ENCODE assay signal across 3 cellular contexts in the genomic region with DNA sequence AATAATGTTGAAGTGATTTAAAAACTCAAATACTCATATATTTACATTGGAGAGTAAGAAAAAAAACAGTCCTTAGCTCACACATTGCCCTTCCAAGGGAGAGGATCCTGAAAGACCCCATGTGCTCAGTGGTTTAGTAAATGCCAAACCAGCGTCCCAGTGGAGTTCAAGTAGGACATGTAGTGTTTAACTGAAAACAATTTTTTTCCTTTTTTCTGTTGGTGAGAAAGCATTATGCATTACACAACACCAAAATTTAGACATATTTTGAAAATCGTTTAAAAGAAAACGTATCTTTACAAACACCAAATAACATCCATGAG.
A peak's percentile ranks its signal among the peaks of the same experiment; 100 is the strongest.
TF ChIP-seq lines count a peak whose summit lies in the region.

No MANE protein-coding gene starts in this region.

TF ChIP-seq in A549, 52 proteins besides CTCF, POLR2A, EP300 and RAD21:
- TF ChIP-seq, protein P1, sequence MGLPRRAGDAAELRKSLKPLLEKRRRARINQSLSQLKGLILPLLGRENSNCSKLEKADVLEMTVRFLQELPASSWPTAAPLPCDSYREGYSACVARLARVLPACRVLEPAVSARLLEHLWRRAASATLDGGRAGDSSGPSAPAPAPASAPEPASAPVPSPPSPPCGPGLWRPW (IDR thresholded peaks at IDR 0.05): no peak
- TF ChIP-seq CEBPB (IDR thresholded peaks at IDR 0.05): 0 out of 4 replicates have a peak, but pooled peaks of 1 of the 2 experiments have one; percentile 2
- TF ChIP-seq FOXS1 (CRISPR knock-in tag; IDR thresholded peaks at IDR 0.05): no peak

TF ChIP-seq in HCT116, 20 proteins besides CTCF, POLR2A, EP300 and RAD21:
- no peak for TF ChIP-seq SIN3A (IDR thresholded peaks at IDR 0.05; ENCODE audit: low read depth)
- TF ChIP-seq SRF (IDR thresholded peaks at IDR 0.05; ENCODE audit: low read depth): no peak
- no peak for TF ChIP-seq YY1 (IDR thresholded peaks at IDR 0.05; ENCODE audit: extremely low read depth, insufficient replicate concordance, low read depth, low read length)
- no peak for TF ChIP-seq EGR1 (IDR thresholded peaks at IDR 0.05; ENCODE audit: low read depth)
- TF ChIP-seq, protein P2, sequence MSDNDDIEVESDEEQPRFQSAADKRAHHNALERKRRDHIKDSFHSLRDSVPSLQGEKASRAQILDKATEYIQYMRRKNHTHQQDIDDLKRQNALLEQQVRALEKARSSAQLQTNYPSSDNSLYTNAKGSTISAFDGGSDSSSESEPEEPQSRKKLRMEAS (IDR thresholded peaks at IDR 0.05): no peak

TF ChIP-seq in WTC11, 78 proteins besides CTCF, POLR2A, EP300 and RAD21:
- TF ChIP-seq, protein P3, sequence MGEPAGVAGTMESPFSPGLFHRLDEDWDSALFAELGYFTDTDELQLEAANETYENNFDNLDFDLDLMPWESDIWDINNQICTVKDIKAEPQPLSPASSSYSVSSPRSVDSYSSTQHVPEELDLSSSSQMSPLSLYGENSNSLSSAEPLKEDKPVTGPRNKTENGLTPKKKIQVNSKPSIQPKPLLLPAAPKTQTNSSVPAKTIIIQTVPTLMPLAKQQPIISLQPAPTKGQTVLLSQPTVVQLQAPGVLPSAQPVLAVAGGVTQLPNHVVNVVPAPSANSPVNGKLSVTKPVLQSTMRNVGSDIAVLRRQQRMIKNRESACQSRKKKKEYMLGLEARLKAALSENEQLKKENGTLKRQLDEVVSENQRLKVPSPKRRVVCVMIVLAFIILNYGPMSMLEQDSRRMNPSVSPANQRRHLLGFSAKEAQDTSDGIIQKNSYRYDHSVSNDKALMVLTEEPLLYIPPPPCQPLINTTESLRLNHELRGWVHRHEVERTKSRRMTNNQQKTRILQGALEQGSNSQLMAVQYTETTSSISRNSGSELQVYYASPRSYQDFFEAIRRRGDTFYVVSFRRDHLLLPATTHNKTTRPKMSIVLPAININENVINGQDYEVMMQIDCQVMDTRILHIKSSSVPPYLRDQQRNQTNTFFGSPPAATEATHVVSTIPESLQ (CRISPR knock-in tag; IDR thresholded peaks at IDR 0.05): no peak
- TF ChIP-seq GTF2I (CRISPR knock-in tag; conservative IDR thresholded peaks at IDR 0.05) (no peak), FOXJ3 (CRISPR knock-in tag; IDR thresholded peaks at IDR 0.05; ENCODE audit: borderline replicate concordance) (no peak), ZNF121 (CRISPR knock-in tag; IDR thresholded peaks at IDR 0.05) (no peak), CBFB (CRISPR knock-in tag; IDR thresholded peaks at IDR 0.05; ENCODE audit: low read depth) (no peak), MYBL2 (CRISPR knock-in tag; IDR thresholded peaks at IDR 0.05) (no peak), ZNF232 (CRISPR knock-in tag; IDR thresholded peaks at IDR 0.05) (no peak), NFYB (CRISPR knock-in tag; conservative IDR thresholded peaks at IDR 0.05; ENCODE audit: low read depth) (no peak), NR2C2 (CRISPR knock-in tag; IDR thresholded peaks at IDR 0.05) (no peak)
- TF ChIP-seq, protein P4, sequence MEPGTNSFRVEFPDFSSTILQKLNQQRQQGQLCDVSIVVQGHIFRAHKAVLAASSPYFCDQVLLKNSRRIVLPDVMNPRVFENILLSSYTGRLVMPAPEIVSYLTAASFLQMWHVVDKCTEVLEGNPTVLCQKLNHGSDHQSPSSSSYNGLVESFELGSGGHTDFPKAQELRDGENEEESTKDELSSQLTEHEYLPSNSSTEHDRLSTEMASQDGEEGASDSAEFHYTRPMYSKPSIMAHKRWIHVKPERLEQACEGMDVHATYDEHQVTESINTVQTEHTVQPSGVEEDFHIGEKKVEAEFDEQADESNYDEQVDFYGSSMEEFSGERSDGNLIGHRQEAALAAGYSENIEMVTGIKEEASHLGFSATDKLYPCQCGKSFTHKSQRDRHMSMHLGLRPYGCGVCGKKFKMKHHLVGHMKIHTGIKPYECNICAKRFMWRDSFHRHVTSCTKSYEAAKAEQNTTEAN (CRISPR knock-in tag; IDR thresholded peaks at IDR 0.05): no peak
- TF ChIP-seq, protein P5, sequence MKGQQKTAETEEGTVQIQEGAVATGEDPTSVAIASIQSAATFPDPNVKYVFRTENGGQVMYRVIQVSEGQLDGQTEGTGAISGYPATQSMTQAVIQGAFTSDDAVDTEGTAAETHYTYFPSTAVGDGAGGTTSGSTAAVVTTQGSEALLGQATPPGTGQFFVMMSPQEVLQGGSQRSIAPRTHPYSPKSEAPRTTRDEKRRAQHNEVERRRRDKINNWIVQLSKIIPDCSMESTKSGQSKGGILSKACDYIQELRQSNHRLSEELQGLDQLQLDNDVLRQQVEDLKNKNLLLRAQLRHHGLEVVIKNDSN (CRISPR knock-in tag; IDR thresholded peaks at IDR 0.05): no peak
- TF ChIP-seq, protein P6, sequence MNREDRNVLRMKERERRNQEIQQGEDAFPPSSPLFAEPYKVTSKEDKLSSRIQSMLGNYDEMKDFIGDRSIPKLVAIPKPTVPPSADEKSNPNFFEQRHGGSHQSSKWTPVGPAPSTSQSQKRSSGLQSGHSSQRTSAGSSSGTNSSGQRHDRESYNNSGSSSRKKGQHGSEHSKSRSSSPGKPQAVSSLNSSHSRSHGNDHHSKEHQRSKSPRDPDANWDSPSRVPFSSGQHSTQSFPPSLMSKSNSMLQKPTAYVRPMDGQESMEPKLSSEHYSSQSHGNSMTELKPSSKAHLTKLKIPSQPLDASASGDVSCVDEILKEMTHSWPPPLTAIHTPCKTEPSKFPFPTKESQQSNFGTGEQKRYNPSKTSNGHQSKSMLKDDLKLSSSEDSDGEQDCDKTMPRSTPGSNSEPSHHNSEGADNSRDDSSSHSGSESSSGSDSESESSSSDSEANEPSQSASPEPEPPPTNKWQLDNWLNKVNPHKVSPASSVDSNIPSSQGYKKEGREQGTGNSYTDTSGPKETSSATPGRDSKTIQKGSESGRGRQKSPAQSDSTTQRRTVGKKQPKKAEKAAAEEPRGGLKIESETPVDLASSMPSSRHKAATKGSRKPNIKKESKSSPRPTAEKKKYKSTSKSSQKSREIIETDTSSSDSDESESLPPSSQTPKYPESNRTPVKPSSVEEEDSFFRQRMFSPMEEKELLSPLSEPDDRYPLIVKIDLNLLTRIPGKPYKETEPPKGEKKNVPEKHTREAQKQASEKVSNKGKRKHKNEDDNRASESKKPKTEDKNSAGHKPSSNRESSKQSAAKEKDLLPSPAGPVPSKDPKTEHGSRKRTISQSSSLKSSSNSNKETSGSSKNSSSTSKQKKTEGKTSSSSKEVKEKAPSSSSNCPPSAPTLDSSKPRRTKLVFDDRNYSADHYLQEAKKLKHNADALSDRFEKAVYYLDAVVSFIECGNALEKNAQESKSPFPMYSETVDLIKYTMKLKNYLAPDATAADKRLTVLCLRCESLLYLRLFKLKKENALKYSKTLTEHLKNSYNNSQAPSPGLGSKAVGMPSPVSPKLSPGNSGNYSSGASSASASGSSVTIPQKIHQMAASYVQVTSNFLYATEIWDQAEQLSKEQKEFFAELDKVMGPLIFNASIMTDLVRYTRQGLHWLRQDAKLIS (CRISPR knock-in tag; IDR thresholded peaks at IDR 0.05; ENCODE audit: borderline replicate concordance): no peak
- TF ChIP-seq, protein P7, sequence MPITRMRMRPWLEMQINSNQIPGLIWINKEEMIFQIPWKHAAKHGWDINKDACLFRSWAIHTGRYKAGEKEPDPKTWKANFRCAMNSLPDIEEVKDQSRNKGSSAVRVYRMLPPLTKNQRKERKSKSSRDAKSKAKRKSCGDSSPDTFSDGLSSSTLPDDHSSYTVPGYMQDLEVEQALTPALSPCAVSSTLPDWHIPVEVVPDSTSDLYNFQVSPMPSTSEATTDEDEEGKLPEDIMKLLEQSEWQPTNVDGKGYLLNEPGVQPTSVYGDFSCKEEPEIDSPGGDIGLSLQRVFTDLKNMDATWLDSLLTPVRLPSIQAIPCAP (CRISPR knock-in tag; IDR thresholded peaks at IDR 0.05): no peak
TF ChIP-seq in WTC11: peak in this region for 0.
